Comparison of ENCODE assay signal across 10 cellular contexts in genomic region chr16:86587955-86588354, GRCh38. TPM values are rescaled to one million over a fixed set of nuclear protein-coding genes. Genes with fewer than 3 reads are reported as not detected.
"Had no signal": no experiment of that assay in that cellular context is flagged by ENCODE, and none has a peak within 500 bp of the region (broad histone marks: within the 10 kb centered on the region; RNA-seq: fewer than 3 reads in every experiment).

No MANE protein-coding gene starts in this region.

RNA-seq across cellular contexts. Expression of gene FOXL1, which starts 9.6 kb away (rescaled TPM):
- total RNA-seq: activated CD4-positive, alpha-beta memory T cell treated with anti-CD3 and anti-CD28 coated beads, Interleukin-2, amount 10 ng/mL, durations not matched to agents 7 days and 5 days; activated CD4-positive, alpha-beta T cell treated with anti-CD3 and anti-CD28 coated beads for 36 hours; activated CD4-positive, alpha-beta T cell treated with anti-CD3 and anti-CD28 coated beads, Interleukin-2, amount 10 ng/mL, durations not matched to agents 7 days and 5 days; activated CD8-positive, alpha-beta memory T cell treated with anti-CD3 and anti-CD28 coated beads, Interleukin-2, amount 10 ng/mL, durations not matched to agents 7 days and 5 days; activated CD8-positive, alpha-beta T cell treated with anti-CD3 and anti-CD28 coated beads, Interleukin-2, amount 10 ng/mL, durations not matched to agents 7 days and 5 days; activated naive CD8-positive, alpha-beta T cell treated with anti-CD3 and anti-CD28 coated beads, Interleukin-2, amount 10 ng/mL, durations not matched to agents 7 days and 5 days; T-cell; T-helper 1 cell treated with Interleukin-12 subunit alpha and Interleukin-12 subunit beta and Interleukin-4 antibody, amounts not matched to agents 30 ng/mL and 1 ng/mL, for 36 hours; T-helper 2 cell treated with Interferon-gamma antibody and Interleukin-4, amounts not matched to agents 100 ng/mL and 5 ng/mL, for 36 hours had no signal

RNA-seq across cellular contexts. Expression of gene FOXC2, which starts 21.3 kb away (rescaled TPM):
- total RNA-seq: activated CD4-positive, alpha-beta memory T cell treated with anti-CD3 and anti-CD28 coated beads, Interleukin-2, amount 10 ng/mL, durations not matched to agents 7 days and 5 days; activated CD4-positive, alpha-beta T cell treated with anti-CD3 and anti-CD28 coated beads for 36 hours; activated CD4-positive, alpha-beta T cell treated with anti-CD3 and anti-CD28 coated beads, Interleukin-2, amount 10 ng/mL, durations not matched to agents 7 days and 5 days; activated CD8-positive, alpha-beta memory T cell treated with anti-CD3 and anti-CD28 coated beads, Interleukin-2, amount 10 ng/mL, durations not matched to agents 7 days and 5 days; activated CD8-positive, alpha-beta T cell treated with anti-CD3 and anti-CD28 coated beads, Interleukin-2, amount 10 ng/mL, durations not matched to agents 7 days and 5 days; activated naive CD8-positive, alpha-beta T cell treated with anti-CD3 and anti-CD28 coated beads, Interleukin-2, amount 10 ng/mL, durations not matched to agents 7 days and 5 days; T-cell; T-helper 1 cell treated with Interleukin-12 subunit alpha and Interleukin-12 subunit beta and Interleukin-4 antibody, amounts not matched to agents 30 ng/mL and 1 ng/mL, for 36 hours; T-helper 17 cell; T-helper 2 cell treated with Interferon-gamma antibody and Interleukin-4, amounts not matched to agents 100 ng/mL and 5 ng/mL, for 36 hours had no signal
